In genomic region chr4:111066447-111066846, GRCh38 we compare ENCODE assay signal across 24 cellular contexts.
DNase-seq lines count a peak whose midpoint lies in the region; ATAC-seq and TF ChIP-seq lines count a peak whose summit lies in the region.
"Had no signal": no experiment of that assay in that cellular context is flagged by ENCODE, and none has a peak within 500 bp of the region (broad histone marks: within the 10 kb centered on the region; RNA-seq: fewer than 3 reads in every experiment).

No MANE protein-coding gene starts in this region.

- DNase-seq in SK-N-SH (no peak), astrocyte of the spinal cord (ENCODE audit: low read depth, low spot score) (peak; percentile 46), kidney glomerular epithelial cell (lab: John Stamatoyannopoulos, UW) (peak; percentile 31), NCI-H2227 treated with DMSO at 0.1 percent for 48 hours (lab: John Stamatoyannopoulos, UW) (no peak), HCEC 1CT (no peak), COLO829 (ENCODE audit: low spot score) (no peak)
- DNase-seq: activated CD4-positive, alpha-beta T cell treated with anti-CD3 and anti-CD28 coated beads for 48 hours; activated gamma-delta T cell treated with Interleukin-2 at 50 U/mL for 16 hours; activated T-cell treated with anti-CD3 and anti-CD28 coated beads, Interleukin-2, amount 50 U/mL, for 24 hours; BE2C; DMS79; effector CD8-positive, alpha-beta T cell; kidney; lower lobe of right lung; NCI-H1436 treated with DMSO at 0.1 percent for 48 hours; NK-92 treated with Interleukin-12 subunit alpha and Interleukin-12 subunit beta, amount 100 ng/mL, for 24 hours; T-helper 1 cell; trophoblast cell had no signal

- 0 out of 2 replicates have a peak overlapping the region, but pooled peaks have one; percentile 25 for H2AFZ ChIP-seq in SK-N-SH (ENCODE audit: low read depth)

- peaks cover 48% of the 10 kb centered on the region for H3F3A ChIP-seq in SK-N-SH (replicated peaks; ENCODE audit: insufficient read depth)

- no peak for TF ChIP-seq EP300 in SK-N-SH (IDR thresholded peaks at IDR 0.05; ENCODE audit: borderline replicate concordance in 1 of 2, low read depth in 1 of 2, low read length in 1 of 2)

- TF ChIP-seq CTCF in SK-N-SH (IDR thresholded peaks at IDR 0.05), result no peak
- TF ChIP-seq CTCF in astrocyte of the spinal cord (IDR thresholded peaks at IDR 0.05; ENCODE audit: low read depth, low read length), result no peak

- peak overlapping the region in 1 of 2 experiments; percentile 83; a peak in 2 of 4 replicates for H3K27ac ChIP-seq in SK-N-SH (ENCODE audit: low read depth in 2 of 2, low read length in 1 of 2)
- H3K27ac ChIP-seq: 22Rv1, lower lobe of right lung, prostate gland had no signal

- no peaks in the 10 kb centered on the region for H3K79me2 ChIP-seq in SK-N-SH (ENCODE audit: insufficient read depth)

- POLR2A ChIA-PET in SK-N-SH (lab: Yijun Ruan, JAX), result no interaction called here

- no peaks in the 10 kb centered on the region for H4K20me1 ChIP-seq in SK-N-SH (ENCODE audit: insufficient read depth)

- H3K4me2 ChIP-seq in SK-N-SH, result peak overlapping the region; percentile 39; the same call in 1 of the 2 replicates

- no peaks in the 10 kb centered on the region for H3K9me2 ChIP-seq in SK-N-SH

- H3K9me3 ChIP-seq in SK-N-SH, result no peaks in the 10 kb centered on the region
- H3K9me3 ChIP-seq: BE2C, lower lobe of right lung, MG63, prostate gland had no signal

- peak overlapping the region; percentile 52; the same call in 1 of the 2 replicates for H3K9ac ChIP-seq in SK-N-SH

- H3K4me1 ChIP-seq in SK-N-SH (ENCODE audit: control insufficient read depth in 1 of 2, insufficient read depth in 2 of 2, low read depth in 1 of 2, low read length in 1 of 2), result peaks cover 0 to 20% of the 10 kb centered on the region in 2 experiments; a peak in 1 of 4 replicates
- H3K4me1 ChIP-seq: BE2C, lower lobe of right lung, prostate gland had no signal

- no peak for ATAC-seq in SK-N-SH treated with all-trans-retinoic acid at 6 μM for 48 hours
- ATAC-seq in GM18861 (IDR thresholded peaks at IDR 0.05; ENCODE audit: unreplicated experiment), result no peak
- ATAC-seq: lower lobe of right lung, Panc1 had no signal

- H3K4me3 ChIP-seq in SK-N-SH (ENCODE audit: low read depth in 2 of 2, low read length in 1 of 2) (no peak overlapping the region), astrocyte of the spinal cord (ENCODE audit: low read depth, low read length) (no peak overlapping the region)
- H3K4me3 ChIP-seq: lower lobe of right lung, MG63, prostate gland had no signal

- H3K27me3 ChIP-seq in SK-N-SH (ENCODE audit: insufficient read depth), result no peaks in the 10 kb centered on the region
- H3K27me3 ChIP-seq: BE2C, MG63 had no signal

- no peak for TF ChIP-seq RAD21 in SK-N-SH (IDR thresholded peaks at IDR 0.05; ENCODE audit: low read length)

- CTCF ChIA-PET in SK-N-SH (lab: Yijun Ruan, JAX), result interaction anchor here (0.9 kb wide), 1 partner anchor 237 kb away, joined by 3 read pairs; no protein-coding TSS in a partner anchor

- H3K36me3 ChIP-seq in SK-N-SH (replicated peaks in 1 of 2; ENCODE audit: control insufficient read depth in 1 of 2, insufficient read depth in 2 of 2, low read length in 1 of 2), result no peaks in the 10 kb centered on the region
- H3K36me3 ChIP-seq: BE2C, lower lobe of right lung, MG63, prostate gland had no signal

- in situ Hi-C loops in astrocyte of the spinal cord (cut with HindIII; ENCODE audit: low sequenced_read_pairs), result no loop called here

TF ChIP-seq in SK-N-SH, 30 proteins besides CTCF, POLR2A, EP300 and RAD21:
- TF ChIP-seq USF1 (IDR thresholded peaks at IDR 0.05; ENCODE audit: borderline replicate concordance, low read depth) (no peak), CHD2 (IDR thresholded peaks at IDR 0.05; ENCODE audit: low read length, partially characterized antibody) (no peak)
- TF ChIP-seq, protein P1, sequence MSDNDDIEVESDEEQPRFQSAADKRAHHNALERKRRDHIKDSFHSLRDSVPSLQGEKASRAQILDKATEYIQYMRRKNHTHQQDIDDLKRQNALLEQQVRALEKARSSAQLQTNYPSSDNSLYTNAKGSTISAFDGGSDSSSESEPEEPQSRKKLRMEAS (IDR thresholded peaks at IDR 0.05; ENCODE audit: low read depth), result no peak

TF ChIP-seq in SK-N-SH treated with all-trans-retinoic acid at 6 μM for 48 hours, 23 proteins besides CTCF, POLR2A, EP300 and RAD21 (continues in another document):
- TF ChIP-seq RARB (CRISPR knock-in tag; IDR thresholded peaks at IDR 0.05), result no peak
- no peak for TF ChIP-seq ISL1 (CRISPR knock-in tag; IDR thresholded peaks at IDR 0.05)
- TF ChIP-seq OSR1 (CRISPR knock-in tag; IDR thresholded peaks at IDR 0.05), result no peak
- no peak for TF ChIP-seq PATZ1 (CRISPR knock-in tag; IDR thresholded peaks at IDR 0.05; ENCODE audit: borderline replicate concordance)
- TF ChIP-seq ZFP30 (CRISPR knock-in tag; IDR thresholded peaks at IDR 0.05), result no peak
- no peak for TF ChIP-seq CSDC2 (CRISPR knock-in tag; IDR thresholded peaks at IDR 0.05)
- TF ChIP-seq, protein P2, sequence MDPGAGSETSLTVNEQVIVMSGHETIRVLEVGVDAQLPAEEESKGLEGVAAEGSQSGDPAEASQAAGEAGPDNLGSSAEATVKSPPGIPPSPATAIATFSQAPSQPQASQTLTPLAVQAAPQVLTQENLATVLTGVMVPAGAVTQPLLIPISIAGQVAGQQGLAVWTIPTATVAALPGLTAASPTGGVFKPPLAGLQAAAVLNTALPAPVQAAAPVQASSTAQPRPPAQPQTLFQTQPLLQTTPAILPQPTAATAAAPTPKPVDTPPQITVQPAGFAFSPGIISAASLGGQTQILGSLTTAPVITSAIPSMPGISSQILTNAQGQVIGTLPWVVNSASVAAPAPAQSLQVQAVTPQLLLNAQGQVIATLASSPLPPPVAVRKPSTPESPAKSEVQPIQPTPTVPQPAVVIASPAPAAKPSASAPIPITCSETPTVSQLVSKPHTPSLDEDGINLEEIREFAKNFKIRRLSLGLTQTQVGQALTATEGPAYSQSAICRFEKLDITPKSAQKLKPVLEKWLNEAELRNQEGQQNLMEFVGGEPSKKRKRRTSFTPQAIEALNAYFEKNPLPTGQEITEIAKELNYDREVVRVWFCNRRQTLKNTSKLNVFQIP (CRISPR knock-in tag; IDR thresholded peaks at IDR 0.05; ENCODE audit: borderline replicate concordance, low read depth), result no peak
- no peak for TF ChIP-seq ARNTL (CRISPR knock-in tag; IDR thresholded peaks at IDR 0.05; ENCODE audit: borderline replicate concordance, low read depth)
- no peak for TF ChIP-seq ESRRG (CRISPR knock-in tag; IDR thresholded peaks at IDR 0.05)
- TF ChIP-seq ZNF565 (CRISPR knock-in tag; conservative IDR thresholded peaks at IDR 0.05; ENCODE audit: low read depth), result no peak
- TF ChIP-seq TCF4 (CRISPR knock-in tag; IDR thresholded peaks at IDR 0.05; ENCODE audit: borderline replicate concordance), result no peak
- no peak for TF ChIP-seq TSHZ2 (CRISPR knock-in tag; IDR thresholded peaks at IDR 0.05)
- no peak for TF ChIP-seq ZFP3 (CRISPR knock-in tag; IDR thresholded peaks at IDR 0.05)
- TF ChIP-seq PPARA (CRISPR knock-in tag; IDR thresholded peaks at IDR 0.05; ENCODE audit: borderline replicate concordance), result no peak
- no peak for TF ChIP-seq GLIS3 (CRISPR knock-in tag; IDR thresholded peaks at IDR 0.05)
- TF ChIP-seq TOX (CRISPR knock-in tag; IDR thresholded peaks at IDR 0.05; ENCODE audit: borderline replicate concordance), result no peak

Comparison
In these comparisons a context has a peak if more than half of its experiments do, and no peak if none do; other contexts are left out.
1. DNase-seq: peak in astrocyte of the spinal cord (single experiment) and kidney glomerular epithelial cell (single experiment); none in SK-N-SH (single experiment), NCI-H2227 treated with DMSO at 0.1 percent for 48 hours (single experiment), HCEC 1CT (single experiment) and COLO829 (single experiment).